Comparison of ENCODE assay signal across 8 cellular contexts in genomic region chr10:124741922-124742417, GRCh38. TPM values are rescaled to one million over a fixed set of nuclear protein-coding genes. Genes with fewer than 3 reads are reported as not detected.
DNase-seq lines count a peak whose midpoint lies in the region; ATAC-seq, FAIRE-seq and TF ChIP-seq lines count a peak whose summit lies in the region.

No MANE protein-coding gene starts in this region.

- H3K27ac ChIP-seq in kidney (ENCODE audit: low read depth in 2 of 2, low read length in 2 of 2) (peak overlapping the region; percentile 81 to 90), testis (peak overlapping the region; percentile 89 to 94)

- FAIRE-seq in kidney (lab: Jason Lieb, UNC): no peak

- peaks cover 6% of the 10 kb centered on the region for H3K36me3 Mint-ChIP-seq in activated CD4-positive, alpha-beta T cell treated with anti-CD3 and anti-CD28 coated beads for 36 hours (ENCODE audit: low read depth)
- H3K36me3 Mint-ChIP-seq in activated naive CD4-positive, alpha-beta T cell treated with anti-CD3 and anti-CD28 coated beads, Interleukin-2, amount 10 ng/mL, durations not matched to agents 7 days and 5 days: peaks cover 23% of the 10 kb centered on the region

- 18 to 20% methylated on average over 9 of the region's 9 CpGs for WGBS in testis, 2 donors

- H3K4me1 ChIP-seq in kidney (ENCODE audit: control insufficient read depth in 1 of 2, insufficient read depth in 1 of 2, low read depth in 1 of 2, low read length in 2 of 2) (peaks cover 54 to 56% of the 10 kb centered on the region in 2 donors), testis (peaks cover 62% of the 10 kb centered on the region)

- H3K4me3 ChIP-seq in kidney (ENCODE audit: low read length in 2 of 2) (peak overlapping the region; percentile 62), testis (peak overlapping the region; percentile 74 to 88)

- H3K9ac ChIP-seq in kidney (ENCODE audit: low read length in 2 of 2): peak overlapping the region in 1 of 2 donors; percentile 60

- POLR2A ChIA-PET in activated CD4-positive, alpha-beta T cell treated with anti-CD3 and anti-CD28 coated beads for 36 hours (lab: Charles Lee): interaction anchor here (0.8 to 3.1 kb wide), 9 partner anchors 9 to 93 kb away, joined by 3 to 24 read pairs (median 6); no protein-coding TSS in a partner anchor

- no peaks in the 10 kb centered on the region for H3K36me3 ChIP-seq in kidney (ENCODE audit: control insufficient read depth in 1 of 2, insufficient read depth in 2 of 2, low read length in 2 of 2)
- H3K36me3 ChIP-seq in testis (ENCODE audit: low read depth, missing control alignments): no peaks in the 10 kb centered on the region

- H3K4me3 Mint-ChIP-seq in activated CD4-positive, alpha-beta T cell treated with anti-CD3 and anti-CD28 coated beads for 36 hours: peak overlapping the region; percentile 91
- peak overlapping the region; percentile 97 for H3K4me3 Mint-ChIP-seq in activated naive CD4-positive, alpha-beta T cell treated with anti-CD3 and anti-CD28 coated beads, Interleukin-2, amount 10 ng/mL, durations not matched to agents 7 days and 5 days

- no peak for TF ChIP-seq POLR2A in testis (IDR thresholded peaks at IDR 0.05)

- CTCF ChIA-PET in activated CD4-positive, alpha-beta T cell treated with anti-CD3 and anti-CD28 coated beads for 36 hours (lab: Charles Lee): interaction anchor here (0.6 to 4.1 kb wide), 37 partner anchors 11 to 212 kb away, joined by 3 to 146 read pairs (median 7); partner anchors contain the start of genes ABRAXAS2 and EEF1AKMT2
- CTCF ChIA-PET in activated naive CD4-positive, alpha-beta T cell treated with anti-CD3 and anti-CD28 coated beads, Interleukin-2, amount 10 ng/mL, durations not matched to agents 7 days and 5 days (lab: Charles Lee): interaction anchor here (0.6 to 4.6 kb wide), 45 partner anchors 10 to 212 kb away, joined by 3 to 60 read pairs (median 5); partner anchors contain the start of gene ABRAXAS2

- no peak for ATAC-seq in activated CD4-positive, alpha-beta T cell treated with anti-CD3 and anti-CD28 coated beads for 36 hours
- ATAC-seq in HG03521 (IDR thresholded peaks at IDR 0.05; ENCODE audit: unreplicated experiment): no peak

- DNase-seq in activated CD4-positive, alpha-beta T cell treated with anti-CD3 and anti-CD28 coated beads for 36 hours: peak; percentile 62
- no peak for DNase-seq in activated CD4-positive, alpha-beta T cell treated with anti-CD3 and anti-CD28 coated beads for 1 hour
- peak; percentile 56 for DNase-seq in activated naive CD4-positive, alpha-beta T cell treated with anti-CD3 and anti-CD28 coated beads, Interleukin-2, amount 10 ng/mL, durations not matched to agents 7 days and 5 days
- DNase-seq in kidney (peak; percentile 39), testis (peak; percentile 90), NCI-H446 (lab: John Stamatoyannopoulos, UW) (no peak), NCI-H2227 treated with DMSO at 0.1 percent for 48 hours (lab: John Stamatoyannopoulos, UW) (no peak)

- H3K9me3 Mint-ChIP-seq in activated CD4-positive, alpha-beta T cell treated with anti-CD3 and anti-CD28 coated beads for 36 hours (ENCODE audit: low read depth): no peaks in the 10 kb centered on the region
- H3K9me3 Mint-ChIP-seq in activated naive CD4-positive, alpha-beta T cell treated with anti-CD3 and anti-CD28 coated beads, Interleukin-2, amount 10 ng/mL, durations not matched to agents 7 days and 5 days: no peaks in the 10 kb centered on the region

- H3K27ac Mint-ChIP-seq in activated CD4-positive, alpha-beta T cell treated with anti-CD3 and anti-CD28 coated beads for 36 hours: peak overlapping the region; percentile 84
- peak overlapping the region; percentile 82 for H3K27ac Mint-ChIP-seq in activated naive CD4-positive, alpha-beta T cell treated with anti-CD3 and anti-CD28 coated beads, Interleukin-2, amount 10 ng/mL, durations not matched to agents 7 days and 5 days

- H3K27me3 Mint-ChIP-seq in activated CD4-positive, alpha-beta T cell treated with anti-CD3 and anti-CD28 coated beads for 36 hours: peaks cover 7% of the 10 kb centered on the region
- H3K27me3 Mint-ChIP-seq in activated naive CD4-positive, alpha-beta T cell treated with anti-CD3 and anti-CD28 coated beads, Interleukin-2, amount 10 ng/mL, durations not matched to agents 7 days and 5 days: peaks cover 15% of the 10 kb centered on the region

- H3K9me3 ChIP-seq in kidney (ENCODE audit: control insufficient read depth in 1 of 2, low read length in 2 of 2): no peaks in the 10 kb centered on the region
- no peaks in the 10 kb centered on the region for H3K9me3 ChIP-seq in testis

- intact Hi-C loops in activated CD4-positive, alpha-beta T cell treated with anti-CD3 and anti-CD28 coated beads for 36 hours (cut with DNase I, micrococcal nuclease): loop anchor here (1.0 to 10.0 kb wide), 13 partner anchors 9 to 280 kb away; partner anchors contain the start of gene LHPP (in 1 of the 2)
- intact Hi-C loops in kidney (cut with DNase I): loop anchor here (10.0 kb wide), 1 partner anchor 207 kb away; no protein-coding TSS in a partner anchor
- intact Hi-C loops in testis (cut with DNase I; ENCODE audit: low total_unique reads): loop anchor here (2.0 kb wide), 1 partner anchor 205 kb away; no protein-coding TSS in a partner anchor

- peaks cover 70% of the 10 kb centered on the region for H3K4me1 Mint-ChIP-seq in activated CD4-positive, alpha-beta T cell treated with anti-CD3 and anti-CD28 coated beads for 36 hours
- peaks cover 69% of the 10 kb centered on the region for H3K4me1 Mint-ChIP-seq in activated naive CD4-positive, alpha-beta T cell treated with anti-CD3 and anti-CD28 coated beads, Interleukin-2, amount 10 ng/mL, durations not matched to agents 7 days and 5 days

- no peaks in the 10 kb centered on the region for H3K27me3 ChIP-seq in testis

- TF ChIP-seq CTCF in kidney (IDR thresholded peaks at IDR 0.05; ENCODE audit: borderline replicate concordance, extremely low read depth, insufficient read depth) (no peak), testis (IDR thresholded peaks at IDR 0.05) (no peak)

RNA-seq across cellular contexts. Expression of gene FAM53B, which starts 2.2 kb away (rescaled TPM):
- total RNA-seq in activated CD4-positive, alpha-beta T cell treated with anti-CD3 and anti-CD28 coated beads for 36 hours: 10 to 100 TPM; 13.3 to 13.9 TPM
- total RNA-seq in kidney: 30.0 TPM
- polyA plus RNA-seq in kidney (ENCODE audit: insufficient read depth, low read depth, low replicate concordance): 11.8 TPM
- 100 to 1,000 TPM; 109 to 125 TPM for total RNA-seq in testis
- polyA plus RNA-seq in testis (ENCODE audit: insufficient read depth, low read depth, low replicate concordance): 36.9 TPM

RNA-seq across cellular contexts. Expression of gene EEF1AKMT2, which starts 49.7 kb away (rescaled TPM):
- 10 to 100 TPM; 21.4 to 28.4 TPM for total RNA-seq in activated CD4-positive, alpha-beta T cell treated with anti-CD3 and anti-CD28 coated beads for 36 hours
- total RNA-seq in kidney: 18.0 TPM
- 20.5 TPM for polyA plus RNA-seq in kidney (ENCODE audit: insufficient read depth, low read depth, low replicate concordance)
- 10 to 100 TPM; 25.8 to 27.6 TPM for total RNA-seq in testis
- 47.9 TPM for polyA plus RNA-seq in testis (ENCODE audit: insufficient read depth, low read depth, low replicate concordance)

RNA-seq across cellular contexts. Expression of gene ABRAXAS2, which starts 59.6 kb away (rescaled TPM):
- 10 to 100 TPM; 20.2 to 24.2 TPM for total RNA-seq in activated CD4-positive, alpha-beta T cell treated with anti-CD3 and anti-CD28 coated beads for 36 hours
- total RNA-seq in kidney: 15.5 TPM
- 9.3 TPM for polyA plus RNA-seq in kidney (ENCODE audit: insufficient read depth, low read depth, low replicate concordance)
- 10 to 100 TPM; 13.1 to 14.2 TPM for total RNA-seq in testis
- polyA plus RNA-seq in testis (ENCODE audit: insufficient read depth, low read depth, low replicate concordance): 9.7 TPM

Comparison
In these comparisons a context has a peak if more than half of its experiments do, and no peak if none do; other contexts are left out.
1. DNase-seq: peak in activated CD4-positive, alpha-beta T cell treated with anti-CD3 and anti-CD28 coated beads for 36 hours (single experiment), activated naive CD4-positive, alpha-beta T cell treated with anti-CD3 and anti-CD28 coated beads, Interleukin-2, amount 10 ng/mL, durations not matched to agents 7 days and 5 days (single experiment), kidney (single experiment) and testis (single experiment); none in activated CD4-positive, alpha-beta T cell treated with anti-CD3 and anti-CD28 coated beads for 1 hour (single experiment), NCI-H446 (0 of 2) and NCI-H2227 treated with DMSO at 0.1 percent for 48 hours (single experiment).